In genomic region chr4:127000090-127000489, GRCh38 we compare ENCODE assay signal across 26 cellular contexts.
"Had no signal": no experiment of that assay in that cellular context is flagged by ENCODE, and none has a peak within 500 bp of the region (broad histone marks: within the 10 kb centered on the region; RNA-seq: fewer than 3 reads in every experiment).

No MANE protein-coding gene starts in this region.

- H3K27me3 ChIP-seq: ascending aorta, body of pancreas had no signal

- H3K9me3 Mint-ChIP-seq: activated T-helper 1 cell treated with anti-CD3 and anti-CD28 coated beads, Interleukin-12 subunit alpha, Interleukin-12 subunit beta, Interleukin-2, Interleukin-4 antibody, amounts not matched to agents 30 ng/mL and 10 ng/mL and 1 ng/mL, durations not matched to agents 14 hours and 24 hours and 36 hours; WTC11 had no signal

- H3K27ac ChIP-seq: ascending aorta, body of pancreas had no signal

- H3K4me3 ChIP-seq: ascending aorta, body of pancreas, K562 had no signal

- H3K9me3 ChIP-seq: ascending aorta, body of pancreas had no signal

- H3K4me3 Mint-ChIP-seq: activated CD8-positive, alpha-beta T cell treated with anti-CD3 and anti-CD28 coated beads, Interleukin-2, amount 10 ng/mL, durations not matched to agents 7 days and 5 days; activated naive CD4-positive, alpha-beta T cell treated with anti-CD3 and anti-CD28 coated beads, Interleukin-2, amount 50 U/mL, for 24 hours; activated T-cell treated with anti-CD3 and anti-CD28 coated beads, Interleukin-2, amount 50 U/mL, for 24 hours; activated T-helper 1 cell treated with anti-CD3 and anti-CD28 coated beads, Interleukin-12 subunit alpha, Interleukin-12 subunit beta, Interleukin-2, Interleukin-4 antibody, amounts not matched to agents 30 ng/mL and 10 ng/mL and 1 ng/mL, durations not matched to agents 14 hours and 24 hours and 36 hours; T-helper 17 cell; WTC11 had no signal

- ATAC-seq: activated CD8-positive, alpha-beta T cell treated with anti-CD3 and anti-CD28 coated beads, Interleukin-2, amount 10 ng/mL, durations not matched to agents 7 days and 5 days; body of pancreas; K562; PC-3; T-helper 17 cell; WTC11 had no signal

- H3K36me3 Mint-ChIP-seq: activated naive CD4-positive, alpha-beta T cell treated with anti-CD3 and anti-CD28 coated beads, Interleukin-2, amount 50 U/mL, for 24 hours; WTC11 had no signal

- DNase-seq: activated CD4-positive, alpha-beta T cell treated with anti-CD3 and anti-CD28 coated beads for 48 hours; activated CD4-positive, alpha-beta T cell treated with anti-CD3 and anti-CD28 coated beads, Interleukin-2, amount 50 U/mL, for 4 hours; activated CD4-positive, CD25-positive, alpha-beta regulatory T cell treated with anti-CD3 and anti-CD28 coated beads, Interleukin-2, amount 50 U/mL, for 72 hours; activated CD8-positive, alpha-beta T cell treated with anti-CD3 and anti-CD28 coated beads, Interleukin-2, amount 10 ng/mL, durations not matched to agents 7 days and 5 days; activated effector memory CD4-positive, alpha-beta T cell treated with Interleukin-2 at 50 U/mL for 16 hours; activated naive CD4-positive, alpha-beta T cell; activated T-cell treated with anti-CD3 and anti-CD28 coated beads, Interleukin-2, amount 50 U/mL, for 24 hours; amniotic stem cell; body of pancreas; Kasumi-1; NCI-H1092; NCI-H1417; NCI-H1930; NCI-H2107; NCI-H2171 treated with DMSO at 0.1 percent for 48 hours; NCI-H226; NCI-H510A treated with DMSO at 0.1 percent for 48 hours; PC-3; SHP77 treated with DMSO at 0.1 percent for 48 hours; T-helper 17 cell; T-helper 9 cell had no signal

- H3K4me1 ChIP-seq: ascending aorta, body of pancreas had no signal

- H3K27me3 Mint-ChIP-seq: activated naive CD4-positive, alpha-beta T cell treated with anti-CD3 and anti-CD28 coated beads, Interleukin-2, amount 50 U/mL, for 24 hours; activated T-cell treated with anti-CD3 and anti-CD28 coated beads, Interleukin-2, amount 50 U/mL, for 24 hours; T-helper 17 cell had no signal

- H3K27ac Mint-ChIP-seq: activated CD8-positive, alpha-beta T cell treated with anti-CD3 and anti-CD28 coated beads, Interleukin-2, amount 10 ng/mL, durations not matched to agents 7 days and 5 days; activated naive CD4-positive, alpha-beta T cell treated with anti-CD3 and anti-CD28 coated beads, Interleukin-2, amount 50 U/mL, for 24 hours; activated T-cell treated with anti-CD3 and anti-CD28 coated beads, Interleukin-2, amount 50 U/mL, for 24 hours; activated T-helper 1 cell treated with anti-CD3 and anti-CD28 coated beads, Interleukin-12 subunit alpha, Interleukin-12 subunit beta, Interleukin-2, Interleukin-4 antibody, amounts not matched to agents 30 ng/mL and 10 ng/mL and 1 ng/mL, durations not matched to agents 14 hours and 24 hours and 36 hours; T-helper 17 cell; WTC11 had no signal

- H3K4me1 Mint-ChIP-seq: activated naive CD4-positive, alpha-beta T cell treated with anti-CD3 and anti-CD28 coated beads, Interleukin-2, amount 50 U/mL, for 24 hours; T-helper 17 cell; WTC11 had no signal

- H3K36me3 ChIP-seq: ascending aorta had no signal
